Comparison of ENCODE assay signal across 1 cellular context in the genomic region with DNA sequence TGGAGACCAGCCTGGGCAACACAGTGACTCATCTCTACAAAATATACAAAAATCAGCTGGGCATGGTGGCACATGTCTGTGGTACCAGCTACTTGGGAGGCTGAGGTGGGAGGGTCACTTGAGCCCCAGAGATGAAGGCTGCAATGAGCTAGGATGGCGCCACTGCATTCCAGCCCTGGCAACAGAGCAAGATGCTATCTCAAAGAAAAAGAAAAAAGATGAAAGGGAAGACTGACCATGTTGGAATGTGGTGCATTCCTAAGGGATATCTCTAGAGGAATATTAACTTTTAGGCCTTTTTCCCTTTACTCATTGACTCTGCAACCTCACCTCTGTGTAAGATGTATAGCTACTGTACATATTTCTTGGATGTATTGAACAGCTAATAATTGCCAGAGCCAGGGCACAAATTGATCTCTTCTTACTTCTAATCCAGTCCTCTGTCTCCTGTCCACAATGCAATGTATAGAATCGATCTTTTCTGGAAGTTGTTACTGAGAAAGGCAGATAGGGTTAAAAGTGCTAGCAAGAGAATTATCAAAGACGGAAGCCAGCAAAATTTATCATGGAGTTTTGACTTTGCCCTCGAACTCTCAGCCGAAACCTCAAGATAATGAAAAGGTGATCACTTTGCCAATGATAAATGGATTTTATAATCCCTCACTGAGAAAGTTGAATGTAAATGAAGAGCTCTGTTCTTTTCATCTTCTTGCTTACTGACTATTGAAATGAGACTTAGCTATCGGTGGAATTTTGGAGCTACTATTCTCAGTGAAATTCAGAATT.
TF ChIP-seq lines count a peak whose summit lies in the region.

No MANE protein-coding gene starts in this region.

TF ChIP-seq in HepG2, 621 proteins besides CTCF, POLR2A, EP300 and RAD21 (continued from another document):
- TF ChIP-seq ZNF577 (CRISPR knock-in tag; IDR thresholded peaks at IDR 0.05; ENCODE audit: borderline replicate concordance, low read depth) (no peak), ZNF547 (CRISPR knock-in tag; IDR thresholded peaks at IDR 0.05) (no peak), ZNF44 (CRISPR knock-in tag; IDR thresholded peaks at IDR 0.05) (no peak), ZNF891 (CRISPR knock-in tag; IDR thresholded peaks at IDR 0.05) (no peak), NR2F2 (IDR thresholded peaks at IDR 0.05; ENCODE audit: borderline replicate concordance, low read depth) (no peak), BCL6 (CRISPR knock-in tag; IDR thresholded peaks at IDR 0.05) (peak; percentile 18; the same call in 1 of the 2 replicates), TCF7L2 (IDR thresholded peaks at IDR 0.05; ENCODE audit: low read depth, low read length) (peak; percentile 48; the same call in 1 of the 2 replicates), ZBTB20 (CRISPR knock-in tag; IDR thresholded peaks at IDR 0.05; ENCODE audit: borderline replicate concordance, low read depth) (peak; percentile 23; the same call in 1 of the 2 replicates), ZSCAN12 (CRISPR knock-in tag; IDR thresholded peaks at IDR 0.05) (no peak), ZNF207 (IDR thresholded peaks at IDR 0.05; ENCODE audit: borderline replicate concordance) (no peak), ZNF792 (CRISPR knock-in tag; IDR thresholded peaks at IDR 0.05) (peak; percentile 39; the same call in 1 of the 2 replicates), ZNF564 (CRISPR knock-in tag; IDR thresholded peaks at IDR 0.05) (no peak), HOXA9 (CRISPR knock-in tag; IDR thresholded peaks at IDR 0.05; ENCODE audit: borderline replicate concordance) (no peak), HNRNPL (IDR thresholded peaks at IDR 0.05; ENCODE audit: low read depth, low read length) (no peak), ZNF180 (CRISPR knock-in tag; IDR thresholded peaks at IDR 0.05; ENCODE audit: borderline replicate concordance, low read depth) (no peak), NCOA2 (CRISPR knock-in tag; IDR thresholded peaks at IDR 0.05) (peak; percentile 66; the same call in 1 of the 2 replicates), ZFY (CRISPR knock-in tag; IDR thresholded peaks at IDR 0.05) (no peak), SPEN (CRISPR knock-in tag; IDR thresholded peaks at IDR 0.05; ENCODE audit: low read depth) (no peak), ZBTB42 (CRISPR knock-in tag; IDR thresholded peaks at IDR 0.05) (no peak), NR2F6 (IDR thresholded peaks at IDR 0.05) (peak; percentile 45), NR2F6 (CRISPR knock-in tag; IDR thresholded peaks at IDR 0.05) (no peak), TARDBP (CRISPR knock-in tag; IDR thresholded peaks at IDR 0.05) (no peak), KLF16 (CRISPR knock-in tag; IDR thresholded peaks at IDR 0.05) (no peak), ZFP62 (CRISPR knock-in tag; IDR thresholded peaks at IDR 0.05) (no peak), ZNF264 (CRISPR knock-in tag; IDR thresholded peaks at IDR 0.05) (peak; percentile 24; the same call in 1 of the 2 replicates), ZNF24 (IDR thresholded peaks at IDR 0.05) (no peak), PHF8 (CRISPR knock-in tag; IDR thresholded peaks at IDR 0.05) (no peak), ZNF225 (CRISPR knock-in tag; IDR thresholded peaks at IDR 0.05) (no peak), TEAD3 (CRISPR knock-in tag; optimal IDR thresholded peaks at IDR 0.05; ENCODE audit: borderline replicate concordance) (peak; percentile 91), TFAP4 (IDR thresholded peaks at IDR 0.05; ENCODE audit: borderline replicate concordance, low read depth) (peak; percentile 37; the same call in 1 of the 2 replicates), HNF1A (IDR thresholded peaks at IDR 0.05; ENCODE audit: low read depth) (peak; percentile 58; the same call in 1 of the 2 replicates), HNF1A (CRISPR knock-in tag; IDR thresholded peaks at IDR 0.05; ENCODE audit: borderline replicate concordance) (peak; percentile 59; the same call in 1 of the 2 replicates), ZNF232 (CRISPR knock-in tag; IDR thresholded peaks at IDR 0.05; ENCODE audit: borderline replicate concordance) (no peak), ONECUT2 (CRISPR knock-in tag; IDR thresholded peaks at IDR 0.05) (0 out of 2 replicates have a peak, but pooled peaks have one; percentile 19), KMT2B (CRISPR knock-in tag; IDR thresholded peaks at IDR 0.05) (no peak), ATF1 (CRISPR knock-in tag; IDR thresholded peaks at IDR 0.05) (no peak), KLF6 (CRISPR knock-in tag; IDR thresholded peaks at IDR 0.05) (no peak), NFKB2 (CRISPR knock-in tag; IDR thresholded peaks at IDR 0.05; ENCODE audit: borderline replicate concordance) (no peak), PHB2 (IDR thresholded peaks at IDR 0.05; ENCODE audit: partially characterized antibody) (no peak), ZNF484 (CRISPR knock-in tag; IDR thresholded peaks at IDR 0.05; ENCODE audit: borderline replicate concordance, low read depth) (no peak)
- TF ChIP-seq, protein P1, sequence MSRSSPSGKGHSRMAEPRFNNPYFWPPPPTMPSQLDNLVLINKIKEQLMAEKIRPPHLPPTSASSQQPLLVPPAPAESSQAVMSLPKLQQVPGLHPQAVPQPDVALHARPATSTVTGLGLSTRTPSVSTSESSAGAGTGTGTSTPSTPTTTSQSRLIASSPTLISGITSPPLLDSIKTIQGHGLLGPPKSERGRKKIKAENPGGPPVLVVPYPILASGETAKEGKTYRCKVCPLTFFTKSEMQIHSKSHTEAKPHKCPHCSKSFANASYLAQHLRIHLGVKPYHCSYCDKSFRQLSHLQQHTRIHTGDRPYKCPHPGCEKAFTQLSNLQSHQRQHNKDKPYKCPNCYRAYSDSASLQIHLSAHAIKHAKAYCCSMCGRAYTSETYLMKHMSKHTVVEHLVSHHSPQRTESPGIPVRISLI (CRISPR knock-in tag; IDR thresholded peaks at IDR 0.05; ENCODE audit: borderline replicate concordance): peak; percentile 62
- TF ChIP-seq, protein P2, sequence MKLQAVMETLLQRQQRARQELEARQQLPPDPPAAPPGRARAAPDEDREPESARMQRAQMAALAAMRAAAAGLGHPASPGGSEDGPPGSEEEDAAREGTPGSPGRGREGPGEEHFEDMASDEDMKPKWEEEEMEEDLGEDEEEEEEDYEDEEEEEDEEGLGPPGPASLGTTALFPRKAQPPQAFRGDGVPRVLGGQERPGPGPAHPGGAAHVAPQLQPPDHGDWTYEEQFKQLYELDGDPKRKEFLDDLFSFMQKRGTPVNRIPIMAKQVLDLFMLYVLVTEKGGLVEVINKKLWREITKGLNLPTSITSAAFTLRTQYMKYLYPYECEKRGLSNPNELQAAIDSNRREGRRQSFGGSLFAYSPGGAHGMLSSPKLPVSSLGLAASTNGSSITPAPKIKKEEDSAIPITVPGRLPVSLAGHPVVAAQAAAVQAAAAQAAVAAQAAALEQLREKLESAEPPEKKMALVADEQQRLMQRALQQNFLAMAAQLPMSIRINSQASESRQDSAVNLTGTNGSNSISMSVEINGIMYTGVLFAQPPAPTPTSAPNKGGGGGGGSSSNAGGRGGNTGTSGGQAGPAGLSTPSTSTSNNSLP (IDR thresholded peaks at IDR 0.05; ENCODE audit: low read depth, low read length): no peak
- TF ChIP-seq, protein P3, sequence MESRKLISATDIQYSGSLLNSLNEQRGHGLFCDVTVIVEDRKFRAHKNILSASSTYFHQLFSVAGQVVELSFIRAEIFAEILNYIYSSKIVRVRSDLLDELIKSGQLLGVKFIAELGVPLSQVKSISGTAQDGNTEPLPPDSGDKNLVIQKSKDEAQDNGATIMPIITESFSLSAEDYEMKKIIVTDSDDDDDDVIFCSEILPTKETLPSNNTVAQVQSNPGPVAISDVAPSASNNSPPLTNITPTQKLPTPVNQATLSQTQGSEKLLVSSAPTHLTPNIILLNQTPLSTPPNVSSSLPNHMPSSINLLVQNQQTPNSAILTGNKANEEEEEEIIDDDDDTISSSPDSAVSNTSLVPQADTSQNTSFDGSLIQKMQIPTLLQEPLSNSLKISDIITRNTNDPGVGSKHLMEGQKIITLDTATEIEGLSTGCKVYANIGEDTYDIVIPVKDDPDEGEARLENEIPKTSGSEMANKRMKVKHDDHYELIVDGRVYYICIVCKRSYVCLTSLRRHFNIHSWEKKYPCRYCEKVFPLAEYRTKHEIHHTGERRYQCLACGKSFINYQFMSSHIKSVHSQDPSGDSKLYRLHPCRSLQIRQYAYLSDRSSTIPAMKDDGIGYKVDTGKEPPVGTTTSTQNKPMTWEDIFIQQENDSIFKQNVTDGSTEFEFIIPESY (CRISPR knock-in tag; IDR thresholded peaks at IDR 0.05): peak; percentile 80
- TF ChIP-seq, protein P4, sequence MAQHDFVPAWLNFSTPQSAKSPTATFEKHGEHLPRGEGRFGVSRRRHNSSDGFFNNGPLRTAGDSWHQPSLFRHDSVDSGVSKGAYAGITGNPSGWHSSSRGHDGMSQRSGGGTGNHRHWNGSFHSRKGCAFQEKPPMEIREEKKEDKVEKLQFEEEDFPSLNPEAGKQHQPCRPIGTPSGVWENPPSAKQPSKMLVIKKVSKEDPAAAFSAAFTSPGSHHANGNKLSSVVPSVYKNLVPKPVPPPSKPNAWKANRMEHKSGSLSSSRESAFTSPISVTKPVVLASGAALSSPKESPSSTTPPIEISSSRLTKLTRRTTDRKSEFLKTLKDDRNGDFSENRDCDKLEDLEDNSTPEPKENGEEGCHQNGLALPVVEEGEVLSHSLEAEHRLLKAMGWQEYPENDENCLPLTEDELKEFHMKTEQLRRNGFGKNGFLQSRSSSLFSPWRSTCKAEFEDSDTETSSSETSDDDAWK (CRISPR knock-in tag; IDR thresholded peaks at IDR 0.05): no peak
- TF ChIP-seq, protein P5, sequence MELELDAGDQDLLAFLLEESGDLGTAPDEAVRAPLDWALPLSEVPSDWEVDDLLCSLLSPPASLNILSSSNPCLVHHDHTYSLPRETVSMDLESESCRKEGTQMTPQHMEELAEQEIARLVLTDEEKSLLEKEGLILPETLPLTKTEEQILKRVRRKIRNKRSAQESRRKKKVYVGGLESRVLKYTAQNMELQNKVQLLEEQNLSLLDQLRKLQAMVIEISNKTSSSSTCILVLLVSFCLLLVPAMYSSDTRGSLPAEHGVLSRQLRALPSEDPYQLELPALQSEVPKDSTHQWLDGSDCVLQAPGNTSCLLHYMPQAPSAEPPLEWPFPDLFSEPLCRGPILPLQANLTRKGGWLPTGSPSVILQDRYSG (CRISPR knock-in tag; IDR thresholded peaks at IDR 0.05): no peak
- TF ChIP-seq, protein P6, sequence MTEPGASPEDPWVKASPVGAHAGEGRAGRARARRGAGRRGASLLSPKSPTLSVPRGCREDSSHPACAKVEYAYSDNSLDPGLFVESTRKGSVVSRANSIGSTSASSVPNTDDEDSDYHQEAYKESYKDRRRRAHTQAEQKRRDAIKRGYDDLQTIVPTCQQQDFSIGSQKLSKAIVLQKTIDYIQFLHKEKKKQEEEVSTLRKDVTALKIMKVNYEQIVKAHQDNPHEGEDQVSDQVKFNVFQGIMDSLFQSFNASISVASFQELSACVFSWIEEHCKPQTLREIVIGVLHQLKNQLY (CRISPR knock-in tag; IDR thresholded peaks at IDR 0.05): no peak
- TF ChIP-seq, protein P7, sequence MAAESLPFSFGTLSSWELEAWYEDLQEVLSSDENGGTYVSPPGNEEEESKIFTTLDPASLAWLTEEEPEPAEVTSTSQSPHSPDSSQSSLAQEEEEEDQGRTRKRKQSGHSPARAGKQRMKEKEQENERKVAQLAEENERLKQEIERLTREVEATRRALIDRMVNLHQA (CRISPR knock-in tag; IDR thresholded peaks at IDR 0.05): no peak
